Comparison of ENCODE assay signal across 8 cellular contexts in genomic region chr15:42207674-42208579, GRCh38. TPM values are rescaled to one million over a fixed set of nuclear protein-coding genes. Genes with fewer than 3 reads are reported as not detected.
DNase-seq lines count a peak whose midpoint lies in the region; ATAC-seq and TF ChIP-seq lines count a peak whose summit lies in the region.

Gene VPS39 (minus strand): TSS chr15:42208304. CDS start chr15:42208153, 151 bp downstream.

- H4K20me1 ChIP-seq in mammary epithelial cell (ENCODE audit: insufficient read depth, low read length) = no peaks in the 10 kb centered on the region

- H3K4me1 ChIP-seq in ACC112 (ENCODE audit: control insufficient read depth, insufficient read depth, low read length, unreplicated experiment) (peaks cover 11% of the 10 kb centered on the region), mammary epithelial cell (ENCODE audit: insufficient read depth, low read length) (peaks cover 7% of the 10 kb centered on the region)

- TF ChIP-seq CTCF in WI38 (IDR thresholded peaks at IDR 0.05; ENCODE audit: low read depth, low read length) = no peak
- no peak for TF ChIP-seq CTCF in mammary epithelial cell (conservative IDR thresholded peaks at IDR 0.05 in 1 of 2, IDR thresholded peaks at IDR 0.05 in 1 of 2; ENCODE audit: extremely low read depth in 1 of 2, insufficient read depth in 1 of 2, low read depth in 1 of 2, low read length in 2 of 2)

- dilution Hi-C loops in mammary epithelial cell (cut with HindIII; ENCODE audit: low sequenced_read_pairs) = no loop called here

- intact Hi-C loops in mammary epithelial cell (cut with micrococcal nuclease) = loop anchor here (5.0 kb wide), 1 partner anchor 264 kb away; no protein-coding TSS in a partner anchor

- ATAC-seq in GM18868 (IDR thresholded peaks at IDR 0.05; ENCODE audit: unreplicated experiment) = peak; percentile 98
- ATAC-seq in HG03103 (IDR thresholded peaks at IDR 0.05; ENCODE audit: low read depth, unreplicated experiment) = peak; percentile 89

- peak within 1 kb of the TSS; percentile 79 for H3K4me2 ChIP-seq in mammary epithelial cell (ENCODE audit: insufficient read depth, low read depth, low read length)

- H3K9ac ChIP-seq in mammary epithelial cell (ENCODE audit: insufficient read depth, low read length) = peak within 1 kb of the TSS; percentile 93

- peak within 1 kb of the TSS; percentile 72 for H2AFZ ChIP-seq in ACC112 (ENCODE audit: low read length, unreplicated experiment)
- H2AFZ ChIP-seq in mammary epithelial cell (ENCODE audit: low read depth, low read length) = peak within 1 kb of the TSS; percentile 90

- H3K4me3 ChIP-seq in ACC112 (ENCODE audit: low read depth, low read length) = peak within 1 kb of the TSS; percentile 94
- peak within 1 kb of the TSS; percentile 83 for H3K4me3 ChIP-seq in WI38 (ENCODE audit: low read depth, low read length)
- H3K4me3 ChIP-seq in mammary epithelial cell (replicated peaks in 1 of 3; ENCODE audit: insufficient read depth in 1 of 3, low read depth in 2 of 3, low read length in 3 of 3) = peak within 1 kb of the TSS; percentile 78 to 95 (median 87)
- peak within 1 kb of the TSS; percentile 46 to 98 (median 78) for H3K4me3 ChIP-seq in skin epidermis

- CTCF ChIA-PET in mammary epithelial cell (lab: Charles Lee; ENCODE audit: low non-redundant PET) = interaction anchor here (0.6 kb wide), 4 partner anchors 177 to 1011 kb away, joined by 4 to 5 read pairs (median 4); no protein-coding TSS in a partner anchor

- under 1% methylated on average over 27 of the region's 45 CpGs for WGBS in mammary epithelial cell (ENCODE audit: low coverage, missing lambda C conversion rate)

- DNase-seq in NCI-H2196 treated with DMSO at 0.1 percent for 48 hours (lab: John Stamatoyannopoulos, UW; ENCODE audit: unreplicated experiment) (peak; percentile 56), mammary epithelial cell (peak; percentile 78), iPS-NIHi11 (ENCODE audit: low spot score) (peak; percentile 93)

- no peaks in the 10 kb centered on the region for H3K27me3 ChIP-seq in ACC112 (ENCODE audit: insufficient read depth, low read length)
- H3K27me3 ChIP-seq in mammary epithelial cell (ENCODE audit: insufficient read depth, low read length) = no peaks in the 10 kb centered on the region

- H3K27ac ChIP-seq in ACC112 (ENCODE audit: low read depth, low read length) (peak within 1 kb of the TSS; percentile 45), mammary epithelial cell (ENCODE audit: insufficient read depth, low read depth, low read length) (peak within 1 kb of the TSS; percentile 83), skin epidermis (peak within 1 kb of the TSS; percentile 16 to 96 (median 88))

- in situ Hi-C loops in mammary epithelial cell (cut with MboI; ENCODE audit: low sequenced_read_pairs in 2 of 2) = no loop called here

- BruUV-seq in mammary epithelial cell (replicated peaks; lab: Mats Ljungman, UMichigan) = TSS peak; percentile 33

- H3K36me3 ChIP-seq in ACC112 (ENCODE audit: insufficient read depth, low read length) (peaks cover 26% of the 10 kb centered on the region), mammary epithelial cell (ENCODE audit: insufficient read depth, low read length) (peaks cover 15% of the 10 kb centered on the region)

- no peaks in the 10 kb centered on the region for H3K9me3 ChIP-seq in mammary epithelial cell (replicated peaks; ENCODE audit: insufficient read depth, low read length)

- H3K79me2 ChIP-seq in ACC112 (ENCODE audit: control insufficient read depth, insufficient read depth, low read length, unreplicated experiment) = peaks cover 35% of the 10 kb centered on the region
- H3K79me2 ChIP-seq in mammary epithelial cell (ENCODE audit: insufficient read depth, low read length) = peaks cover 36% of the 10 kb centered on the region

RNA-seq across cellular contexts. Expression of gene VPS39, which starts in this region (rescaled TPM):
- 10 to 100 TPM; 49.6 to 52.8 TPM for total RNA-seq in mammary epithelial cell
- polyA plus RNA-seq in mammary epithelial cell = 25.4 TPM
- 24.1 TPM for polyA minus RNA-seq in mammary epithelial cell

Comparison
In these comparisons a context has a peak if more than half of its experiments do, and no peak if none do; other contexts are left out.
1. Peak in every context shown above with its lines: DNase-seq, ATAC-seq, H3K4me3 ChIP-seq and H3K27ac ChIP-seq.